ENCODE assay signal across 1 cellular context in the genomic region with DNA sequence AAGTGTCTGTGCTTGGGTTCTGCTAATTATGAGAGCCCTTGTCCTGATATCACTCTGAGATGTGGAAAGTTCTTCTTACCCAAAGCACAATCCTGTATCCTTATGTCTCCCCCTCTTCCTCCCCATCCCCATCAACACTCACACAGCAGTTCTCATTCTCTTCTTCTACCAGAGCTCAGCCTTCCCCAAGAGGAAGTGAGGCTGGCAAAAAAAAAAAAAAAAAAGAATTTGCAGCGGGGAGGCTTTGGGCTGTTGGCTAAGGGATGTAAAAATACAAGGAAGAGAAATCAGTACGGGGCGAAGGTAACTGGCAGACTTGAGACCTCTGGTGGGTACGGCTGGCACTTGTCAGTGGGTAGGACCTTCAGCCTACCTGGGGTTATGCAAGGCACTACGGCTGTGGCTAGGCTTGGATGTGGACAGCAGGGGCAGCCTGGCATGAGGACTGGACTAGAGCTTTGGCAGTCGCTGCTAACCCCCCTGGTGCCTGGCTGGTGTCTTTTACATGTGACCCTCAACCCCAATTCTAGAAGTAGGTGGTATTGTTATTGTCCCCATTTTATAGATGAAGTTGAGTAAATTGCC.
TF ChIP-seq lines count a peak whose summit lies in the region.

No MANE protein-coding gene starts in this region.

TF ChIP-seq in HepG2, 621 proteins besides CTCF, POLR2A, EP300 and RAD21 (continued from another document):
- TF ChIP-seq, protein P1, sequence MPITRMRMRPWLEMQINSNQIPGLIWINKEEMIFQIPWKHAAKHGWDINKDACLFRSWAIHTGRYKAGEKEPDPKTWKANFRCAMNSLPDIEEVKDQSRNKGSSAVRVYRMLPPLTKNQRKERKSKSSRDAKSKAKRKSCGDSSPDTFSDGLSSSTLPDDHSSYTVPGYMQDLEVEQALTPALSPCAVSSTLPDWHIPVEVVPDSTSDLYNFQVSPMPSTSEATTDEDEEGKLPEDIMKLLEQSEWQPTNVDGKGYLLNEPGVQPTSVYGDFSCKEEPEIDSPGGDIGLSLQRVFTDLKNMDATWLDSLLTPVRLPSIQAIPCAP (CRISPR knock-in tag; IDR thresholded peaks at IDR 0.05; ENCODE audit: low read depth): no peak
- TF ChIP-seq PHF20 (CRISPR knock-in tag; IDR thresholded peaks at IDR 0.05) (no peak), RARA (CRISPR knock-in tag; IDR thresholded peaks at IDR 0.05) (no peak)
- TF ChIP-seq, protein P2, sequence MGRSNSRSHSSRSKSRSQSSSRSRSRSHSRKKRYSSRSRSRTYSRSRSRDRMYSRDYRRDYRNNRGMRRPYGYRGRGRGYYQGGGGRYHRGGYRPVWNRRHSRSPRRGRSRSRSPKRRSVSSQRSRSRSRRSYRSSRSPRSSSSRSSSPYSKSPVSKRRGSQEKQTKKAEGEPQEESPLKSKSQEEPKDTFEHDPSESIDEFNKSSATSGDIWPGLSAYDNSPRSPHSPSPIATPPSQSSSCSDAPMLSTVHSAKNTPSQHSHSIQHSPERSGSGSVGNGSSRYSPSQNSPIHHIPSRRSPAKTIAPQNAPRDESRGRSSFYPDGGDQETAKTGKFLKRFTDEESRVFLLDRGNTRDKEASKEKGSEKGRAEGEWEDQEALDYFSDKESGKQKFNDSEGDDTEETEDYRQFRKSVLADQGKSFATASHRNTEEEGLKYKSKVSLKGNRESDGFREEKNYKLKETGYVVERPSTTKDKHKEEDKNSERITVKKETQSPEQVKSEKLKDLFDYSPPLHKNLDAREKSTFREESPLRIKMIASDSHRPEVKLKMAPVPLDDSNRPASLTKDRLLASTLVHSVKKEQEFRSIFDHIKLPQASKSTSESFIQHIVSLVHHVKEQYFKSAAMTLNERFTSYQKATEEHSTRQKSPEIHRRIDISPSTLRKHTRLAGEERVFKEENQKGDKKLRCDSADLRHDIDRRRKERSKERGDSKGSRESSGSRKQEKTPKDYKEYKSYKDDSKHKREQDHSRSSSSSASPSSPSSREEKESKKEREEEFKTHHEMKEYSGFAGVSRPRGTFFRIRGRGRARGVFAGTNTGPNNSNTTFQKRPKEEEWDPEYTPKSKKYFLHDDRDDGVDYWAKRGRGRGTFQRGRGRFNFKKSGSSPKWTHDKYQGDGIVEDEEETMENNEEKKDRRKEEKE (IDR thresholded peaks at IDR 0.05): no peak
